In genomic region chr1:116409751-116410182, GRCh38 we compare ENCODE assay signal across 14 cellular contexts. TPM values are rescaled to one million over a fixed set of nuclear protein-coding genes. Genes with fewer than 3 reads are reported as not detected.
A peak's percentile ranks its signal among the peaks of the same experiment; 100 is the strongest.
DNase-seq lines count a peak whose midpoint lies in the region; ATAC-seq lines count a peak whose summit lies in the region.
"Had no signal": no experiment of that assay in that cellular context is flagged by ENCODE, and none has a peak within 500 bp of the region (broad histone marks: within the 10 kb centered on the region; RNA-seq: fewer than 3 reads in every experiment).

No MANE protein-coding gene starts in this region.

- no peak for DNase-seq in Right ventricle myocardium inferior (ENCODE audit: missing footprints)
- DNase-seq in cardiac septum (ENCODE audit: low spot score), result no peak
- DNase-seq in epithelial cell of prostate (ENCODE audit: low read depth, low spot score), result peak; percentile 44
- DNase-seq in T-helper 9 cell, result no peak
- DNase-seq in hepatic stellate cell (ENCODE audit: low spot score), result no peak
- no peak for DNase-seq in cortex of kidney (lab: John Stamatoyannopoulos, UW)
- DNase-seq in LoVo (ENCODE audit: low spot score), result no peak
- DNase-seq: activated naive CD4-positive, alpha-beta T cell; Kasumi-1; NCI-H1436 treated with DMSO at 0.1 percent for 48 hours had no signal

- intact Hi-C loops in Right ventricle myocardium inferior (cut with DNase I), result no loop called here
- intact Hi-C loops in cardiac septum (cut with DNase I), result loop anchor here (2.0 kb wide), 1 partner anchor 75 kb away; no protein-coding TSS in a partner anchor

- peak; percentile 17 for ATAC-seq in Right ventricle myocardium inferior
- ATAC-seq: SK-N-SH treated with all-trans-retinoic acid at 6 μM for 48 hours, WTC11 had no signal

- no peaks in the 10 kb centered on the region for H3K27me3 ChIP-seq in layer of hippocampus (ENCODE audit: control insufficient read depth, insufficient read depth, low read length)

- H3K27ac ChIP-seq in epithelial cell of prostate (no peak overlapping the region), layer of hippocampus (ENCODE audit: low read depth, low read length) (peak overlapping the region; percentile 30)
- H3K27ac ChIP-seq: HL-60 had no signal

RNA-seq across cellular contexts. Expression of gene ATP1A1, which starts 36.7 kb away (rescaled TPM):
- total RNA-seq in Right ventricle myocardium inferior (298 TPM), cardiac septum (192 TPM)
